ENCODE assay signal across 17 cellular contexts in genomic region chr15:66405007-66405406, GRCh38. TPM values are rescaled to one million over a fixed set of nuclear protein-coding genes. Genes with fewer than 3 reads are reported as not detected.
DNase-seq lines count a peak whose midpoint lies in the region; ATAC-seq and TF ChIP-seq lines count a peak whose summit lies in the region.
"Had no signal": no experiment of that assay in that cellular context is flagged by ENCODE, and none has a peak within 500 bp of the region (broad histone marks: within the 10 kb centered on the region; RNA-seq: fewer than 3 reads in every experiment).

No MANE protein-coding gene starts in this region.

- intact Hi-C loops in CD14-positive monocyte (cut with micrococcal nuclease), result no loop called here

- no peak for TF ChIP-seq CTCF in CD14-positive monocyte (IDR thresholded peaks at IDR 0.05)
- TF ChIP-seq CTCF in endothelial cell (IDR thresholded peaks at IDR 0.05; ENCODE audit: unreplicated experiment), result no peak

- H3K4me3 Mint-ChIP-seq in CD14-positive monocyte (peak overlapping the region; percentile 53 to 91), endothelial cell (ENCODE audit: unreplicated experiment) (peak overlapping the region; percentile 79), naive B cell (peak overlapping the region in 5 of 8 donors; percentile 45 to 77 (median 61))

- H3K36me3 Mint-ChIP-seq in CD14-positive monocyte (peaks cover 16 to 29% of the 10 kb centered on the region in 2 donors), endothelial cell (ENCODE audit: low read depth, unreplicated experiment) (peaks cover 18% of the 10 kb centered on the region), naive B cell (peaks cover 0 to 6% of the 10 kb centered on the region in 2 donors)

- peak overlapping the region in 2 of 7 donors; percentile 80 to 86 for H3K27ac Mint-ChIP-seq in CD14-positive monocyte
- H3K27ac Mint-ChIP-seq in endothelial cell (ENCODE audit: unreplicated experiment), result peak overlapping the region; percentile 94
- H3K27ac Mint-ChIP-seq in naive B cell, result peak overlapping the region in 1 of 6 donors; percentile 46
- H3K27ac Mint-ChIP-seq: activated T-helper 17 cell treated with anti-CD3 and anti-CD28 coated beads, Interleukin-2, amount 50 U/mL, for 72 hours had no signal

- DNase-seq in CD14-positive monocyte (ENCODE audit: low spot score) (no peak), endothelial cell (ENCODE audit: low spot score) (no peak), naive B cell (no peak), mucosa of gallbladder (ENCODE audit: low spot score) (no peak), DMS153 treated with DMSO at 0.1 percent for 48 hours (lab: John Stamatoyannopoulos, UW; ENCODE audit: unreplicated experiment) (no peak), mesenteric fat pad (ENCODE audit: low spot score) (no peak)
- DNase-seq: BE2C; EL; GM23248; MV-4-11; NCI-H226; stimulated activated CD4-positive, alpha-beta T cell treated with anti-CD3 and anti-CD28 coated beads, Interleukin-4, amount 100 ng/mL, for 4 hours had no signal

- H3K4me1 Mint-ChIP-seq in CD14-positive monocyte, result peaks cover 80% of the 10 kb centered on the region
- H3K4me1 Mint-ChIP-seq in endothelial cell (ENCODE audit: unreplicated experiment), result peaks cover 90% of the 10 kb centered on the region
- H3K4me1 Mint-ChIP-seq in naive B cell, result peaks cover 63 to 90% (median 76%) of the 10 kb centered on the region in 3 donors

- ATAC-seq in naive B cell (ENCODE audit: low read depth in 2 of 2) (no peak), GM18498 (IDR thresholded peaks at IDR 0.05; ENCODE audit: unreplicated experiment) (no peak)
- ATAC-seq: activated T-helper 17 cell treated with anti-CD3 and anti-CD28 coated beads, Interleukin-2, amount 50 U/mL, for 72 hours had no signal

- H3K36me3 ChIP-seq in KOPT-K1 (ENCODE audit: insufficient read depth, low read length), result no peaks in the 10 kb centered on the region
- H3K36me3 ChIP-seq: BE2C, breast epithelium had no signal

- no peaks in the 10 kb centered on the region for H3K9me3 ChIP-seq in KOPT-K1 (ENCODE audit: insufficient read depth, low read length, poor library complexity, severe bottlenecking)
- H3K9me3 ChIP-seq: BE2C, breast epithelium had no signal

- H3K27ac ChIP-seq in KOPT-K1 (ENCODE audit: low read depth, low read length, poor library complexity, severe bottlenecking), result peak overlapping the region; percentile 48
- H3K27ac ChIP-seq: breast epithelium, GM23248 had no signal

- H3K27me3 Mint-ChIP-seq in CD14-positive monocyte (ENCODE audit: low read depth in 3 of 3), result no peaks in the 10 kb centered on the region
- no peaks in the 10 kb centered on the region for H3K27me3 Mint-ChIP-seq in endothelial cell (ENCODE audit: unreplicated experiment)
- no peaks in the 10 kb centered on the region for H3K27me3 Mint-ChIP-seq in naive B cell
- H3K27me3 Mint-ChIP-seq: activated T-helper 17 cell treated with anti-CD3 and anti-CD28 coated beads, Interleukin-2, amount 50 U/mL, for 72 hours; stimulated activated naive CD8-positive, alpha-beta T cell treated with anti-CD3 and anti-CD28 coated beads, Interleukin-15, Interleukin-2, amounts not matched to agents 100 ng/mL and 50 ng/mL, for 24 hours had no signal

- H3K9me3 Mint-ChIP-seq in CD14-positive monocyte, result peaks cover 0 to 2% (median 0%) of the 10 kb centered on the region in 7 donors
- no peaks in the 10 kb centered on the region for H3K9me3 Mint-ChIP-seq in endothelial cell (ENCODE audit: unreplicated experiment)
- H3K9me3 Mint-ChIP-seq in naive B cell, result no peaks in the 10 kb centered on the region
- H3K9me3 Mint-ChIP-seq: activated T-helper 17 cell treated with anti-CD3 and anti-CD28 coated beads, Interleukin-2, amount 50 U/mL, for 72 hours; stimulated activated naive CD8-positive, alpha-beta T cell treated with anti-CD3 and anti-CD28 coated beads, Interleukin-15, Interleukin-2, amounts not matched to agents 100 ng/mL and 50 ng/mL, for 24 hours had no signal

RNA-seq across cellular contexts. Expression of gene MAP2K1, which starts 18.3 kb away (rescaled TPM):
- polyA plus RNA-seq in CD14-positive monocyte (10 to 100 TPM; 64.5 to 71.1 TPM), naive B cell (ENCODE audit: low read depth in 6 of 6) (10 to 100 TPM; 40.0 to 45.8 (median 42.5) TPM)
- total RNA-seq in endothelial cell (ENCODE audit: unreplicated experiment) (139 TPM), mucosa of gallbladder (48.2 TPM), mesenteric fat pad (75.4 TPM)

RNA-seq across cellular contexts. Expression of gene TIPIN, which starts 48.5 kb away (rescaled TPM):
- polyA plus RNA-seq in CD14-positive monocyte (1 to 10 TPM; 3.7 to 4.0 TPM), naive B cell (ENCODE audit: low read depth in 6 of 6) (10 to 100 TPM in 4 of 6 donors, 1 to 10 TPM in 2; 6.2 to 14.8 (median 12.4) TPM)
- total RNA-seq in endothelial cell (ENCODE audit: unreplicated experiment) (17.7 TPM), mucosa of gallbladder (4.0 TPM), mesenteric fat pad (5.3 TPM)
